Comparison of ENCODE assay signal across 9 cellular contexts in the genomic region with DNA sequence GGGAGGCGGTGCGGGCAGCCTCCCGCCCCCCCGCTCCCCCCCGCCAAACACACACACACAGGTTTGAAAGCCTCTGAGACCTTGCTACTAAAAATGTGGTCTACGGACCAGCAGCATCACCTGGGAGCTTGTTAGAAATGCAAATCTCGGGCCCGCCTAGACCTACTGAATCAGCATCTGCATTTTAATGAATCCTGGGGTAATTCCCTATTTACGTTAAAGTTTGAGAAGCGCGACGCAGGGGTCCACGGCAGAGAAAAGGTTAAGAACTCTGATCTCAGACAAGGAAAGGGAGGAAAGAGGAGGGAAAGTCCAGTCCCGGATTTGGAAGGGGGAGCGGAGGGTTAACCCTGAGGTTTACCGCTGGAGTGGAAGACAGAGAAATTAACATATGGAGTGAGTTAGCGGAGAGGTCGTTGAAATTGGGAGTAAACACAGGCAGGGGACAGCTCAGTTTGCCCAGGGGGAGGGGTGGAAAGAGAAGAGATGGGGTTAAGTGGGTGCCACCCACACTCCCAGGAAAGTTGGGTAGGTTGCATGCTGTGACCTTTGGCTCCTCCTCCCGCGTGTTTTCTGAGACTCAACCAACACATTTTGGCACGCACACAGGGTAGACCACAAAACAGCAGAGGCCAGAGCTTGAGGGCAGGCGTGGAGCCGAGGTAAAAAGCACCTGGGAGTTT.
DNase-seq lines count a peak whose midpoint lies in the region; ATAC-seq and TF ChIP-seq lines count a peak whose summit lies in the region.
"Had no signal": no experiment of that assay in that cellular context is flagged by ENCODE, and none has a peak within 500 bp of the region (broad histone marks: within the 10 kb centered on the region; RNA-seq: fewer than 3 reads in every experiment).

No MANE protein-coding gene starts in this region.

- H3K27ac ChIP-seq in HUES6 (ENCODE audit: low read depth, low read length): no peak overlapping the region; the same call in 1 of the 2 replicates

- peaks cover 6% of the 10 kb centered on the region; the same call in 1 of the 2 replicates for H3K9me3 ChIP-seq in HUES6 (ENCODE audit: control insufficient read depth, insufficient read depth, low read depth, low read length)

- no peak for TF ChIP-seq POLR2A in erythroblast (IDR thresholded peaks at IDR 0.05; ENCODE audit: low read length)

- peaks cover 17% of the 10 kb centered on the region for H3K4me1 Mint-ChIP-seq in activated CD4-positive, alpha-beta memory T cell treated with anti-CD3 and anti-CD28 coated beads, Interleukin-2, amount 10 ng/mL, durations not matched to agents 7 days and 5 days

- CTCF ChIA-PET in activated CD4-positive, alpha-beta memory T cell treated with anti-CD3 and anti-CD28 coated beads, Interleukin-2, amount 10 ng/mL, durations not matched to agents 7 days and 5 days (lab: Charles Lee): no interaction called here

- H3K4me1 ChIP-seq in HUES6 (ENCODE audit: control insufficient read depth, insufficient read depth, low read length): peaks cover 28% of the 10 kb centered on the region

- H3K9ac ChIP-seq in HUES6 (ENCODE audit: low read length): peak overlapping the region; percentile 41

- no peaks in the 10 kb centered on the region for H3K27me3 Mint-ChIP-seq in activated CD4-positive, alpha-beta memory T cell treated with anti-CD3 and anti-CD28 coated beads, Interleukin-2, amount 10 ng/mL, durations not matched to agents 7 days and 5 days

- peak; percentile 40 for ATAC-seq in GM18502 (IDR thresholded peaks at IDR 0.05; ENCODE audit: poor library complexity, unreplicated experiment)

- H3K9me3 Mint-ChIP-seq in activated CD4-positive, alpha-beta memory T cell treated with anti-CD3 and anti-CD28 coated beads, Interleukin-2, amount 10 ng/mL, durations not matched to agents 7 days and 5 days: peaks cover 4% of the 10 kb centered on the region

- peak overlapping the region; percentile 51 for H3K4me3 ChIP-seq in HUES6 (ENCODE audit: low read depth, low read length)

- peak; percentile 37 for DNase-seq in activated CD4-positive, alpha-beta memory T cell treated with anti-CD3 and anti-CD28 coated beads, Interleukin-2, amount 10 ng/mL, durations not matched to agents 7 days and 5 days
- DNase-seq in iPS DF 19.7 (ENCODE audit: low read depth, low spot score) (peak; percentile 7), AG08396 (ENCODE audit: low spot score) (no peak), head of caudate nucleus (no peak), erythroblast (lab: John Stamatoyannopoulos, UW) (no peak)
- peak; percentile 40 to 72 (median 59) for DNase-seq in stimulated activated CD4-positive, alpha-beta T cell treated with anti-CD3 and anti-CD28 coated beads, TNF-alpha, amount 100 ng/mL, for 24 hours (ENCODE audit: low read depth in 3 of 3)
- DNase-seq: left cardiac atrium had no signal

- POLR2A ChIA-PET in activated CD4-positive, alpha-beta memory T cell treated with anti-CD3 and anti-CD28 coated beads, Interleukin-2, amount 10 ng/mL, durations not matched to agents 7 days and 5 days (lab: Charles Lee): no interaction called here

- peak overlapping the region; percentile 62 for H3K4me3 Mint-ChIP-seq in activated CD4-positive, alpha-beta memory T cell treated with anti-CD3 and anti-CD28 coated beads, Interleukin-2, amount 10 ng/mL, durations not matched to agents 7 days and 5 days

- intact Hi-C loops in head of caudate nucleus (cut with DNase I): no loop called here

- H3K27ac Mint-ChIP-seq in activated CD4-positive, alpha-beta memory T cell treated with anti-CD3 and anti-CD28 coated beads, Interleukin-2, amount 10 ng/mL, durations not matched to agents 7 days and 5 days: no peak overlapping the region

- no peaks in the 10 kb centered on the region for H3K36me3 ChIP-seq in HUES6 (ENCODE audit: control insufficient read depth, insufficient read depth, low read length)

- peaks cover 27% of the 10 kb centered on the region for H3K27me3 ChIP-seq in HUES6 (ENCODE audit: control insufficient read depth, insufficient read depth, low read length)

- H3K36me3 Mint-ChIP-seq in activated CD4-positive, alpha-beta memory T cell treated with anti-CD3 and anti-CD28 coated beads, Interleukin-2, amount 10 ng/mL, durations not matched to agents 7 days and 5 days (ENCODE audit: low read depth): no peaks in the 10 kb centered on the region

Comparison
In these comparisons a context has a peak if more than half of its experiments do, and no peak if none do; other contexts are left out.
1. DNase-seq: peak in activated CD4-positive, alpha-beta memory T cell treated with anti-CD3 and anti-CD28 coated beads, Interleukin-2, amount 10 ng/mL, durations not matched to agents 7 days and 5 days (single experiment), iPS DF 19.7 (single experiment) and stimulated activated CD4-positive, alpha-beta T cell treated with anti-CD3 and anti-CD28 coated beads, TNF-alpha, amount 100 ng/mL, for 24 hours (3 of 3); none in AG08396 (single experiment), head of caudate nucleus (0 of 42) and erythroblast (0 of 2).